ENCODE assay signal across 13 cellular contexts in the genomic region with DNA sequence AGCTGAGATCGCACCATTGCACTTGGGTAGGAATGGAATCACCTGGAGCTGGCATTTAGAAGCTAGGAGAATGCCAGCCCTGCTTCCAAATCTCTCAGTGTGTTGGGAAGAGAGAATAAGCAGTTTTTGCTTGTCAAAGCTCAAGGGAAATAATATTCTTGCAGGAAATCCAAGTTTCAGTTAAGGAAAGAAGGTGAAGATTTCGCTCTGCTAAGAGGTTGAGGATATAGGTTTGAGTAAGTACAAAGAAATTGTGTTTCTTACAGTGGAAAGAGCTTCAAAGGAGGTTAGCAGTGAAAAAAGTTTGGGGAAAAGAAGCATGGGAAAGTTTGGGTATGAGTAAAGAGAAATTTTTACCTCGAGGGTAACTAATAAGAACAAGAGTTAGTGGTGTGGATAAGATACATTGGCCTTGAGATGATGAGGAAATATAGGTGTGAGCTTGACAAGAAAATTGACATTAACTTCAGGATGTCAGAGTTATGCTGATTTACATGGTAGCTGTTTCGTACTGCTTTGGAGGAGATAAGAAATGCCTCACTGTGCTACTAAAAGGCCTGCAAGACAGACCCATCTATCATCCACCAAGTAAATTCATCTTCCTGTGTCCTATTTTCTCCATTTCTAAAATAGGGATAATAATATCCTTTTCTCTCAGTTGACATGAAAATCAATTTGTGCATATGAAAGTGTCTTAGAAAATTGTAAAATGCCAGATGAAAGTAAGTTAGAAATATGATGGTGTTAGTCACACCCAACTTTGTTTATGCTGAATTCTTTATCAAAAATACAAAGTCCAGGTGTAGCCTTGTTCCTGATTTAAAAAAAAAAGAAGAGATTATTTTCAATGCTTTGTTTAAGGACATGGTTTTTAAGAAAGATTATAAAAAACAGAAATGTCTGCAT. TPM values are rescaled to one million over a fixed set of nuclear protein-coding genes. Genes with fewer than 3 reads are reported as not detected.
DNase-seq lines count a peak whose midpoint lies in the region; ATAC-seq, FAIRE-seq and TF ChIP-seq lines count a peak whose summit lies in the region.
"Had no signal": no experiment of that assay in that cellular context is flagged by ENCODE, and none has a peak within 500 bp of the region (broad histone marks: within the 10 kb centered on the region; RNA-seq: fewer than 3 reads in every experiment).

No MANE protein-coding gene starts in this region.

- DNase-seq in IMR-90, result no peak
- DNase-seq in body of pancreas, result no peak
- no peak for DNase-seq in HepG2 (ENCODE audit: low spot score)
- no peak for DNase-seq in stomach
- no peak for DNase-seq in cerebellum (ENCODE audit: low spot score)
- no peak for DNase-seq in DMS79 (lab: John Stamatoyannopoulos, UW)
- no peak for DNase-seq in effector memory CD4-positive, alpha-beta T cell
- DNase-seq in activated T-helper 2 cell treated with anti-CD3 and anti-CD28 coated beads, Interferon-gamma antibody, Interleukin-2, Interleukin-4, amounts not matched to agents 10 μg/mL and 5 μg/mL and 100 μg/mL, durations not matched to agents 14 hours and 24 hours and 36 hours (ENCODE audit: low spot score), result no peak
- DNase-seq: amniotic stem cell, GDM1, NCI-H2227 treated with DMSO at 0.1 percent for 48 hours, RPMI8226 had no signal

- no peaks in the 10 kb centered on the region for H3K9me3 ChIP-seq in IMR-90 (ENCODE audit: control insufficient read depth, insufficient read depth, low read length)
- no peaks in the 10 kb centered on the region for H3K9me3 ChIP-seq in body of pancreas
- H3K9me3 ChIP-seq in HepG2 (ENCODE audit: low read length), result no peaks in the 10 kb centered on the region
- H3K9me3 ChIP-seq in stomach, result no peaks in the 10 kb centered on the region
- no peaks in the 10 kb centered on the region for H3K9me3 ChIP-seq in effector memory CD4-positive, alpha-beta T cell (ENCODE audit: control insufficient read depth, low read length)

- POLR2A ChIA-PET in IMR-90 (lab: Charles Lee; ENCODE audit: unreplicated experiment), result no interaction called here
- POLR2A ChIA-PET in HepG2 (lab: Yijun Ruan, JAX), result interaction anchor here (1.1 to 5.4 kb wide), 6 partner anchors 9 to 44 kb away, joined by 3 to 48 read pairs (median 12); a partner anchor contains a TSS

- no TSS peak for BruUV-seq in IMR-90 (replicated peaks; lab: Mats Ljungman, UMichigan)
- TSS peak; percentile 72 for BruUV-seq in HepG2 (replicated peaks; lab: Mats Ljungman, UMichigan)

- H3K18ac ChIP-seq in IMR-90 (ENCODE audit: low read depth, low read length), result peak overlapping the region; percentile 86

- H3K4me1 ChIP-seq in IMR-90 (ENCODE audit: control insufficient read depth, insufficient read depth, low read length) (peaks cover 28% of the 10 kb centered on the region), body of pancreas (peaks cover 51% of the 10 kb centered on the region), HepG2 (ENCODE audit: insufficient read depth, low read length) (peaks cover 81% of the 10 kb centered on the region), stomach (peaks cover 22 to 60% (median 34%) of the 10 kb centered on the region in 4 donors)
- no peaks in the 10 kb centered on the region for H3K4me1 ChIP-seq in effector memory CD4-positive, alpha-beta T cell (ENCODE audit: control insufficient read depth, insufficient read depth, low read length, poor library complexity, severe bottlenecking)

- H3K23ac ChIP-seq in IMR-90 (ENCODE audit: low read depth, low read length), result peak overlapping the region; percentile 69; the same call in 1 of the 2 replicates

- TF ChIP-seq RAD21 in IMR-90 (IDR thresholded peaks at IDR 0.05; ENCODE audit: low read length) (no peak), HepG2 (CRISPR knock-in tag; IDR thresholded peaks at IDR 0.05) (no peak)

- H4K8ac ChIP-seq in IMR-90 (ENCODE audit: low read depth in 2 of 2, low read length in 2 of 2), result peak overlapping the region in 1 of 2 experiments; percentile 5; a peak in 3 of 4 replicates

- H2BK5ac ChIP-seq in IMR-90 (ENCODE audit: low read depth, low read length, poor library complexity, severe bottlenecking), result peak overlapping the region; percentile 98

- ATAC-seq in IMR-90 (ENCODE audit: low read depth) (no peak), body of pancreas (peak; percentile 7), HepG2 (peak; percentile 10)

- H3K27ac ChIP-seq in IMR-90 (ENCODE audit: insufficient read depth, low read length) (no peak overlapping the region; the same call in 1 of the 2 replicates), body of pancreas (peak overlapping the region; percentile 53 to 85 (median 80)), HepG2 (ENCODE audit: extremely low read length, insufficient read depth, low read length) (peak overlapping the region; percentile 92), stomach (peak overlapping the region; percentile 62 to 85 (median 67))
- no peak overlapping the region for H3K27ac ChIP-seq in effector memory CD4-positive, alpha-beta T cell (ENCODE audit: insufficient read depth, low read length, poor library complexity, severe bottlenecking)

- H3K9ac ChIP-seq in IMR-90 (ENCODE audit: low read depth, low read length) (no peak overlapping the region), HepG2 (ENCODE audit: insufficient read depth, low read depth, low read length) (peak overlapping the region; percentile 50)

- peak overlapping the region; percentile 65; the same call in 1 of the 2 replicates for H3K14ac ChIP-seq in IMR-90 (replicated peaks; ENCODE audit: low read depth, low read length)

- H3K27me3 Mint-ChIP-seq in activated T-helper 2 cell treated with anti-CD3 and anti-CD28 coated beads, Interferon-gamma antibody, Interleukin-2, Interleukin-4, amounts not matched to agents 10 μg/mL and 5 μg/mL and 100 μg/mL, durations not matched to agents 14 hours and 24 hours and 36 hours (ENCODE audit: low read depth), result peaks cover 3% of the 10 kb centered on the region

- CTCF ChIA-PET in IMR-90 (lab: Yijun Ruan, JAX), result interaction anchor here (0.6 kb wide), 1 partner anchor 85 kb away, joined by 3 read pairs; no protein-coding TSS in a partner anchor
- CTCF ChIA-PET in HepG2 (lab: Yijun Ruan, JAX; ENCODE audit: low intra/inter-chr PET ratio, low total read pairs), result no interaction called here

- peak overlapping the region; percentile 47; the same call in 1 of the 2 replicates for H4K5ac ChIP-seq in IMR-90 (ENCODE audit: low read depth, low read length)

- H4K91ac ChIP-seq in IMR-90 (ENCODE audit: insufficient read depth, low read depth, low read length), result peak overlapping the region; percentile 72; the same call in 1 of the 2 replicates

- H3K36me3 Mint-ChIP-seq in activated T-helper 2 cell treated with anti-CD3 and anti-CD28 coated beads, Interferon-gamma antibody, Interleukin-2, Interleukin-4, amounts not matched to agents 10 μg/mL and 5 μg/mL and 100 μg/mL, durations not matched to agents 14 hours and 24 hours and 36 hours (ENCODE audit: low read depth), result no peaks in the 10 kb centered on the region

- intact Hi-C loops in IMR-90 (cut with micrococcal nuclease) (no loop called here), body of pancreas (cut with DNase I) (no loop called here), HepG2 (cut with micrococcal nuclease; ENCODE audit: unreplicated experiment) (loop anchor here (1.0 kb wide), 1 partner anchor 24 kb away; no protein-coding TSS in a partner anchor), stomach (cut with DNase I; ENCODE audit: low total_unique reads) (no loop called here)
- intact Hi-C loops in activated T-helper 2 cell treated with anti-CD3 and anti-CD28 coated beads, Interferon-gamma antibody, Interleukin-2, Interleukin-4, amounts not matched to agents 10 μg/mL and 5 μg/mL and 100 μg/mL, durations not matched to agents 14 hours and 24 hours and 36 hours (cut with micrococcal nuclease), result loop anchor here (2.0 kb wide), 1 partner anchor 13 kb away; no protein-coding TSS in a partner anchor

- peaks cover 2% of the 10 kb centered on the region for H3K9me1 ChIP-seq in IMR-90 (ENCODE audit: insufficient read depth, low read length)

- peaks cover 27% of the 10 kb centered on the region for H3K4me1 Mint-ChIP-seq in activated T-helper 2 cell treated with anti-CD3 and anti-CD28 coated beads, Interferon-gamma antibody, Interleukin-2, Interleukin-4, amounts not matched to agents 10 μg/mL and 5 μg/mL and 100 μg/mL, durations not matched to agents 14 hours and 24 hours and 36 hours (ENCODE audit: low read depth)

- 100% methylated on average over 2 of the region's 4 CpGs; no CpG with 5 or more reads in 1 of the 2 experiments for WGBS in IMR-90 (ENCODE audit: extremely low coverage in 2 of 2, insufficient read length in 1 of 2), 2 experiments
- WGBS in body of pancreas, 2 donors, result 52 to 54% methylated on average over 4 of the region's 4 CpGs
- WGBS in HepG2 (ENCODE audit: low lambda C conversion rate), result 83% methylated on average over 4 of the region's 4 CpGs
- WGBS in stomach, 5 donors, result 56 to 70% (median 58%) methylated on average over 4 of the region's 4 CpGs

- TF ChIP-seq EP300 in HepG2 (IDR thresholded peaks at IDR 0.05; ENCODE audit: low read depth in 2 of 2, low read length in 2 of 2) (0 out of 4 replicates have a peak, but pooled peaks of 1 of the 2 experiments have one; percentile 6), HepG2 (CRISPR knock-in tag; IDR thresholded peaks at IDR 0.05; ENCODE audit: borderline replicate concordance) (no peak), stomach (IDR thresholded peaks at IDR 0.05) (no peak)

- in situ Hi-C loops in IMR-90 (cut with MboI; ENCODE audit: low sequenced_read_pairs) (no loop called here), HepG2 (cut with HindIII; ENCODE audit: extremely low pct_ligation_motif_present, low pct_unique_long_range_greater_than_20kb) (no loop called here)

- TF ChIP-seq CTCF in IMR-90 (conservative IDR thresholded peaks at IDR 0.05; ENCODE audit: low read depth, low read length), result no peak
- no peak for TF ChIP-seq CTCF in body of pancreas (IDR thresholded peaks at IDR 0.05)
- TF ChIP-seq CTCF in HepG2 (CRISPR knock-in tag; IDR thresholded peaks at IDR 0.05), result no peak
- no peak for TF ChIP-seq CTCF in stomach (IDR thresholded peaks at IDR 0.05)

- H3K4me2 ChIP-seq in IMR-90 (ENCODE audit: low read depth, low read length) (peak overlapping the region; percentile 46; the same call in 1 of the 2 replicates), HepG2 (ENCODE audit: low read depth, low read length) (peak overlapping the region; percentile 71)

- H2AFZ ChIP-seq in IMR-90 (replicated peaks; ENCODE audit: low read length, poor library complexity) (no peak overlapping the region), HepG2 (ENCODE audit: low read length) (peak overlapping the region; percentile 55)

- peak overlapping the region; percentile 79 for H3K56ac ChIP-seq in IMR-90 (ENCODE audit: extremely low read depth, insufficient read depth, low read length)

- H3K79me1 ChIP-seq in IMR-90 (ENCODE audit: low read depth in 1 of 2, low read length in 2 of 2), result no peaks in the 10 kb centered on the region

- dilution Hi-C loops in IMR-90 (cut with HindIII; ENCODE audit: low sequenced_read_pairs, unreplicated experiment), result no loop called here

- no peak for FAIRE-seq in HepG2 (lab: Jason Lieb, UNC)
- FAIRE-seq: TTC549 had no signal

- no peaks in the 10 kb centered on the region for H3K79me2 ChIP-seq in HepG2 (ENCODE audit: insufficient read depth, low read length)

- no peaks in the 10 kb centered on the region for H3K27me3 ChIP-seq in IMR-90 (ENCODE audit: control insufficient read depth, insufficient read depth, low read length)
- no peaks in the 10 kb centered on the region for H3K27me3 ChIP-seq in body of pancreas
- no peaks in the 10 kb centered on the region for H3K27me3 ChIP-seq in HepG2 (ENCODE audit: control insufficient read depth in 1 of 2, insufficient read depth in 2 of 2, low read length in 2 of 2)
- no peaks in the 10 kb centered on the region for H3K27me3 ChIP-seq in stomach
- H3K27me3 ChIP-seq in effector memory CD4-positive, alpha-beta T cell (replicated peaks; ENCODE audit: control insufficient read depth, insufficient read depth, low read length, poor library complexity, severe bottlenecking), result no peaks in the 10 kb centered on the region

- H4K20me1 ChIP-seq in IMR-90 (ENCODE audit: insufficient read depth, low read length) (no peaks in the 10 kb centered on the region), HepG2 (ENCODE audit: insufficient read depth, low read length) (no peaks in the 10 kb centered on the region)

- TF ChIP-seq POLR2A in IMR-90 (IDR thresholded peaks at IDR 0.05; ENCODE audit: low read depth, low read length), result no peak
- TF ChIP-seq POLR2A in body of pancreas (IDR thresholded peaks at IDR 0.05), result no peak
- no peak for TF ChIP-seq POLR2A in HepG2 (IDR thresholded peaks at IDR 0.05; ENCODE audit: insufficient read depth in 1 of 2, low read depth in 2 of 2, low read length in 2 of 2)
- no peak for TF ChIP-seq POLR2A in stomach (IDR thresholded peaks at IDR 0.05)

- no peak overlapping the region for H3K27ac Mint-ChIP-seq in activated T-helper 2 cell treated with anti-CD3 and anti-CD28 coated beads, Interferon-gamma antibody, Interleukin-2, Interleukin-4, amounts not matched to agents 10 μg/mL and 5 μg/mL and 100 μg/mL, durations not matched to agents 14 hours and 24 hours and 36 hours

- H2AK5ac ChIP-seq in IMR-90 (ENCODE audit: low read depth, low read length), result peak overlapping the region; percentile 67; the same call in 1 of the 2 replicates

- no peaks in the 10 kb centered on the region for H3K9me3 Mint-ChIP-seq in activated T-helper 2 cell treated with anti-CD3 and anti-CD28 coated beads, Interferon-gamma antibody, Interleukin-2, Interleukin-4, amounts not matched to agents 10 μg/mL and 5 μg/mL and 100 μg/mL, durations not matched to agents 14 hours and 24 hours and 36 hours

- H3K36me3 ChIP-seq in IMR-90 (ENCODE audit: control insufficient read depth, insufficient read depth, low read length) (no peaks in the 10 kb centered on the region), body of pancreas (replicated peaks in 1 of 2; ENCODE audit: insufficient read depth in 1 of 2, low read depth in 2 of 2) (no peaks in the 10 kb centered on the region), HepG2 (replicated peaks in 1 of 2; ENCODE audit: control insufficient read depth in 1 of 2, insufficient read depth in 2 of 2, low read length in 2 of 2) (no peaks in the 10 kb centered on the region), stomach (no peaks in the 10 kb centered on the region)
- H3K36me3 ChIP-seq in effector memory CD4-positive, alpha-beta T cell (ENCODE audit: control insufficient read depth, insufficient read depth, low read length), result no peaks in the 10 kb centered on the region

- no peak overlapping the region for H3K4me3 Mint-ChIP-seq in activated T-helper 2 cell treated with anti-CD3 and anti-CD28 coated beads, Interferon-gamma antibody, Interleukin-2, Interleukin-4, amounts not matched to agents 10 μg/mL and 5 μg/mL and 100 μg/mL, durations not matched to agents 14 hours and 24 hours and 36 hours (ENCODE audit: low read depth)

- H2BK15ac ChIP-seq in IMR-90 (ENCODE audit: low read depth, low read length), result peak overlapping the region; percentile 80; the same call in 2 of the 3 replicates

- H3K4ac ChIP-seq in IMR-90 (ENCODE audit: low read depth, low read length), result peak overlapping the region; percentile 87; the same call in 1 of the 2 replicates

- H3K4me3 ChIP-seq in IMR-90 (ENCODE audit: insufficient read depth, low read depth, low read length), result no peak overlapping the region
- no peak overlapping the region for H3K4me3 ChIP-seq in body of pancreas
- H3K4me3 ChIP-seq in HepG2 (replicated peaks in 1 of 3; ENCODE audit: insufficient read depth in 1 of 3, low read depth in 2 of 3, low read length in 3 of 3), result peak overlapping the region in 2 of 3 experiments; percentile 32 to 56; a peak in 2 of 6 replicates
- H3K4me3 ChIP-seq in stomach, result no peak overlapping the region
- H3K4me3 ChIP-seq in effector memory CD4-positive, alpha-beta T cell (ENCODE audit: insufficient read depth, low read depth, low read length, poor library complexity, severe bottlenecking), result no peak overlapping the region

- no peak overlapping the region for H2AK9ac ChIP-seq in IMR-90 (replicated peaks; ENCODE audit: low read depth, low read length, poor library complexity)

- H2BK120ac ChIP-seq in IMR-90 (ENCODE audit: low read depth, low read length), result peak overlapping the region; percentile 96

- H2BK20ac ChIP-seq in IMR-90 (ENCODE audit: low read depth, low read length), result peak overlapping the region; percentile 95

RNA-seq across cellular contexts. Expression of a gene that starts 12.8 kb away (rescaled TPM):
- total RNA-seq in IMR-90 (2012; rRNA removed) (6.5 and 9.4 TPM in 2 replicates), body of pancreas (10 to 100 TPM in 1 of 2 donors, 1 to 10 TPM in 1; 8.8 to 14.5 TPM), HepG2 (2016; rRNA removed; fragmentation: Illumina TruSeq; extraction: Trizol) (22.8 and 33.0 TPM in 2 replicates), stomach (10 to 100 TPM in 4 of 5 donors, 1 to 10 TPM in 1; 9.9 to 36.0 (median 24.3) TPM), cerebellum (44.2 TPM)
- polyA plus RNA-seq in IMR-90 (2012; rRNA removed) (2.3 and 3.4 TPM in 2 replicates), HepG2 (2011; rRNA removed) (2.8 and 3.1 TPM in 2 replicates), stomach (10 to 100 TPM in 2 of 3 donors, 1 to 10 TPM in 1; 9.3 to 28.9 (median 17.6) TPM)
- polyA plus RNA-seq in IMR-90 (2012; cell fraction: cytosol; rRNA removed), result 2.0 and 2.6 TPM in 2 replicates
- 0.77 and 1.2 TPM in 2 replicates for polyA plus RNA-seq in IMR-90 (2012; cell fraction: nucleus; rRNA removed; ENCODE audit: low replicate concordance)
- 4.3 and 5.0 TPM in 2 replicates for total RNA-seq in HepG2 (2016; cell fraction: cytosol; rRNA removed; fragmentation: Illumina TruSeq; extraction: Trizol; ENCODE audit: low read depth)
- 22.7 and 34.5 TPM in 2 replicates for total RNA-seq in HepG2 (2016; cell fraction: insoluble cytoplasmic fraction; rRNA removed; fragmentation: Illumina TruSeq; extraction: Trizol)
- 19.5 and 20.3 TPM in 2 replicates for total RNA-seq in HepG2 (2016; cell fraction: membrane; rRNA removed; fragmentation: Illumina TruSeq; extraction: Trizol)
- total RNA-seq in HepG2 (2016; cell fraction: nucleus; rRNA removed; fragmentation: Illumina TruSeq; extraction: Trizol), result 11.8 and 12.4 TPM in 2 replicates
- polyA plus RNA-seq in HepG2 (2011; cell fraction: cytosol; rRNA removed), result 2.5 TPM in 2 replicates
- 1.3 and 1.6 TPM in 2 replicates for polyA plus RNA-seq in HepG2 (2011; cell fraction: nucleus; rRNA removed)
- polyA plus RNA-seq in HepG2 (2012), result 15.9 and 22.1 TPM in 2 replicates
- 4.2 and 5.7 TPM in 2 replicates for polyA plus RNA-seq in HepG2 (2016; cell fraction: cytosol; fragmentation: Illumina TruSeq; extraction: Trizol; ENCODE audit: low read depth)
- polyA plus RNA-seq in HepG2 (2016; cell fraction: insoluble cytoplasmic fraction; fragmentation: Illumina TruSeq; extraction: Trizol; ENCODE audit: low read depth), result 32.2 and 38.6 TPM in 2 replicates
- 14.3 and 16.1 TPM in 2 replicates for polyA plus RNA-seq in HepG2 (2016; cell fraction: membrane; fragmentation: Illumina TruSeq; extraction: Trizol; ENCODE audit: low read depth)
- 12.5 and 13.2 TPM in 2 replicates for polyA plus RNA-seq in HepG2 (2016; cell fraction: nucleus; fragmentation: Illumina TruSeq; extraction: Trizol; ENCODE audit: insufficient read depth, low read depth)
- 1.3 and 3.6 TPM in 2 replicates for polyA minus RNA-seq in HepG2 (2011; rRNA and poly(A)+ RNA removed; ENCODE audit: low replicate concordance)
- 9.3 and 9.5 TPM in 2 replicates for polyA minus RNA-seq in HepG2 (2011; cell fraction: cytosol; rRNA and poly(A)+ RNA removed)
- 4.5 and 5.8 TPM in 2 replicates for polyA minus RNA-seq in HepG2 (2011; cell fraction: nucleus; rRNA and poly(A)+ RNA removed)
- 7.1 and 7.9 TPM in 2 replicates for total RNA-seq in activated T-helper 2 cell treated with anti-CD3 and anti-CD28 coated beads, Interferon-gamma antibody, Interleukin-2, Interleukin-4, amounts not matched to agents 10 μg/mL and 5 μg/mL and 100 μg/mL, durations not matched to agents 14 hours and 24 hours and 36 hours

RNA-seq across cellular contexts. Expression of a gene that starts 42.6 kb away (rescaled TPM):
- total RNA-seq in IMR-90 (2012; rRNA removed) (19.0 and 29.7 TPM in 2 replicates), body of pancreas (10 to 100 TPM; 26.5 to 26.7 TPM), HepG2 (2016; rRNA removed; fragmentation: Illumina TruSeq; extraction: Trizol) (66.0 and 81.9 TPM in 2 replicates), stomach (100 to 1,000 TPM in 1 of 5 donors, 10 to 100 TPM in 4; 49.7 to 124 (median 52.5) TPM), cerebellum (33.8 TPM)
- polyA plus RNA-seq in IMR-90 (2012; rRNA removed) (10.9 and 14.3 TPM in 2 replicates), HepG2 (2011; rRNA removed) (31.9 and 42.2 TPM in 2 replicates), stomach (10 to 100 TPM in 1 of 3 donors, 1 to 10 TPM in 2; 7.0 to 10.2 (median 9.3) TPM)
- polyA plus RNA-seq in IMR-90 (2012; cell fraction: cytosol; rRNA removed), result 2.1 and 3.4 TPM in 2 replicates
- polyA plus RNA-seq in IMR-90 (2012; cell fraction: nucleus; rRNA removed; ENCODE audit: low replicate concordance), result 3.1 and 42.8 TPM in 2 replicates
- 21.2 and 26.8 TPM in 2 replicates for total RNA-seq in HepG2 (2016; cell fraction: cytosol; rRNA removed; fragmentation: Illumina TruSeq; extraction: Trizol; ENCODE audit: low read depth)
- 67.4 and 74.9 TPM in 2 replicates for total RNA-seq in HepG2 (2016; cell fraction: insoluble cytoplasmic fraction; rRNA removed; fragmentation: Illumina TruSeq; extraction: Trizol)
- 20.1 and 28.0 TPM in 2 replicates for total RNA-seq in HepG2 (2016; cell fraction: membrane; rRNA removed; fragmentation: Illumina TruSeq; extraction: Trizol)
- total RNA-seq in HepG2 (2016; cell fraction: nucleus; rRNA removed; fragmentation: Illumina TruSeq; extraction: Trizol), result 235 and 261 TPM in 2 replicates
- polyA plus RNA-seq in HepG2 (2011; cell fraction: cytosol; rRNA removed), result 13.5 and 18.7 TPM in 2 replicates
- polyA plus RNA-seq in HepG2 (2011; cell fraction: nucleus; rRNA removed), result 53.6 and 65.0 TPM in 2 replicates
- polyA plus RNA-seq in HepG2 (2012), result 22.7 and 30.6 TPM in 2 replicates
- 3.1 and 3.6 TPM in 2 replicates for polyA plus RNA-seq in HepG2 (2016; cell fraction: cytosol; fragmentation: Illumina TruSeq; extraction: Trizol; ENCODE audit: low read depth)
- 45.8 and 49.9 TPM in 2 replicates for polyA plus RNA-seq in HepG2 (2016; cell fraction: insoluble cytoplasmic fraction; fragmentation: Illumina TruSeq; extraction: Trizol; ENCODE audit: low read depth)
- polyA plus RNA-seq in HepG2 (2016; cell fraction: membrane; fragmentation: Illumina TruSeq; extraction: Trizol; ENCODE audit: low read depth), result 6.0 and 6.4 TPM in 2 replicates
- polyA plus RNA-seq in HepG2 (2016; cell fraction: nucleus; fragmentation: Illumina TruSeq; extraction: Trizol; ENCODE audit: insufficient read depth, low read depth), result 68.3 and 74.4 TPM in 2 replicates
- polyA minus RNA-seq in HepG2 (2011; rRNA and poly(A)+ RNA removed; ENCODE audit: low replicate concordance), result 15.0 and 25.2 TPM in 2 replicates
- polyA minus RNA-seq in HepG2 (2011; cell fraction: cytosol; rRNA and poly(A)+ RNA removed), result 13.2 and 16.8 TPM in 2 replicates
- polyA minus RNA-seq in HepG2 (2011; cell fraction: nucleus; rRNA and poly(A)+ RNA removed), result 381 and 440 TPM in 2 replicates
- total RNA-seq in activated T-helper 2 cell treated with anti-CD3 and anti-CD28 coated beads, Interferon-gamma antibody, Interleukin-2, Interleukin-4, amounts not matched to agents 10 μg/mL and 5 μg/mL and 100 μg/mL, durations not matched to agents 14 hours and 24 hours and 36 hours, result 23.9 and 25.4 TPM in 2 replicates

Comparison
In these comparisons a context has a peak if more than half of its experiments do, and no peak if none do; other contexts are left out.
1. H3K27ac ChIP-seq: peak in body of pancreas (4 of 4), HepG2 (single experiment) and stomach (5 of 5); none in IMR-90 (single experiment) and effector memory CD4-positive, alpha-beta T cell (single experiment).
2. H3K4me3 ChIP-seq: peak in HepG2 (2 of 3); none in IMR-90 (single experiment), body of pancreas (0 of 2), stomach (0 of 4) and effector memory CD4-positive, alpha-beta T cell (single experiment).
3. intact Hi-C loops: an anchor here in HepG2 (1.0 kb wide) and activated T-helper 2 cell treated with anti-CD3 and anti-CD28 coated beads, Interferon-gamma antibody, Interleukin-2, Interleukin-4, amounts not matched to agents 10 μg/mL and 5 μg/mL and 100 μg/mL, durations not matched to agents 14 hours and 24 hours and 36 hours (2.0 kb wide); none called in IMR-90, body of pancreas and stomach.